Comparison of ENCODE assay signal across 8 cellular contexts in the genomic region with DNA sequence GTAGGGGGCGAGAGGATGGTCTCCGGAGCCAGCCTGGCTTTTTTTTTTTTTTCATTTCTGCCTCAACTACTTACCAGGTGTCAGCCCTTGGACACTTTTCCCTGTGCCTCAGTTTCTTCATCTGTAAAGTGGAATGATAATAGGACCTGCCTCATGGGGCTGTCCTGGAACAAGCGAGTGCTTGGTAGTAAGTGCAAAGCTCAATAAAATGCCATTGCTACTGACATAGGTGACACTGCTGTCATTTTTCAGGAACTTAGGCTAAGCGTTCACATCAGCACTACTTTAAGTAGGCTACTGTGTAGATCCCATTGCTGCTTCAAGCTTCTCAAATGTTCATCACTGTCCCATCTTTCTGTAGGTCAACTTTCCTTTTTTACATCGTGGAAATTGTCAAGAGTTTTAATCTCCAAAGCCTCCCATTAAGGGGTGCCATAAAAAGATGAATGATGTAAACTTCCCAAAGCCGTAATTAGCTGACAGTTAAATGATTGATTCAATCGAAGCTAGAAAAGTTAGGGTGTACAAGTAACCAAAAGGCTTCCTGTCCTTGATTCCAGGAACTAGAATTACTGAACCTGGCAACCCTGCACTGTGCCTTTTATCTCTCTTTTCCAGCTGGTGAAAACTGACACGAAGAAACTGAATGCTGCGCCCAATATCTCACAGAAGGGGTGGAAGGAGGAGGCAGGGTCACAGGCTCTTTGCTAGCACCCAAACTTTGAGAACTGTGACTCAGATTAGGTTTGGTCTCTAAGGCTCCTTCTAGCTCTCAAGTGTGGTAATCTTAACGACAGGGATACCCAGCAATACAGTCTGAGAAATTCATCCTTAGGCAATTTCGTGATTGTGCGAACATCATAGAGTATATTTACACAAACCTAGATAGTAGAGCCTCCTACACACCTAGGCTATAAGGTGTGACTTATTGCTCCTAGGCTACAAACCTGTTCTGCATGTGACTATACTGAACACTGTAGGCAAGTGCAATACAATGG. TPM values are rescaled to one million over a fixed set of nuclear protein-coding genes. Genes with fewer than 3 reads are reported as not detected.
A peak's percentile ranks its signal among the peaks of the same experiment; 100 is the strongest.
DNase-seq lines count a peak whose midpoint lies in the region; ATAC-seq and TF ChIP-seq lines count a peak whose summit lies in the region.

No MANE protein-coding gene starts in this region.

- peak overlapping the region; percentile 75 for H3K27ac Mint-ChIP-seq in HFFc6

- H3K4me3 Mint-ChIP-seq in HFFc6 = peak overlapping the region; percentile 88

- H3K36me3 Mint-ChIP-seq in HFFc6 (ENCODE audit: low read depth) = no peaks in the 10 kb centered on the region

- no peak for TF ChIP-seq CTCF in BE2C (IDR thresholded peaks at IDR 0.05; ENCODE audit: low read depth, low read length)
- TF ChIP-seq CTCF in HFFc6 (IDR thresholded peaks at IDR 0.05) = no peak
- no peak for TF ChIP-seq CTCF in WI38 (IDR thresholded peaks at IDR 0.05; ENCODE audit: low read depth, low read length)
- TF ChIP-seq CTCF in gastroesophageal sphincter (IDR thresholded peaks at IDR 0.05) = no peak
- TF ChIP-seq CTCF in psoas muscle (IDR thresholded peaks at IDR 0.05) = no peak

- intact Hi-C loops in psoas muscle (cut with DNase I) = loop anchor here in 1 of 2 donors (5.0 kb wide), 3 partner anchors 70 to 130 kb away; partner anchors contain the start of gene ECHDC3

- WGBS in gastroesophageal sphincter (ENCODE audit: low coverage in 1 of 2), 2 donors = 7 to 9% methylated on average over 9 of the region's 12 CpGs
- 14 to 19% (median 19%) methylated on average over 12 of the region's 12 CpGs for WGBS in psoas muscle, 3 donors

- H3K27me3 ChIP-seq in BE2C (no peaks in the 10 kb centered on the region), gastroesophageal sphincter (no peaks in the 10 kb centered on the region), psoas muscle (ENCODE audit: insufficient read depth in 3 of 3, low read length in 2 of 3) (no peaks in the 10 kb centered on the region)

- ATAC-seq in gastroesophageal sphincter (no peak), psoas muscle (peak in 2 of 4 donors; percentile 3 to 12), GM21381 (IDR thresholded peaks at IDR 0.05; ENCODE audit: unreplicated experiment) (no peak), HG03378 (IDR thresholded peaks at IDR 0.05; ENCODE audit: unreplicated experiment) (no peak)

- DNase-seq in BE2C (no peak), HFFc6 (no peak), psoas muscle (no peak), EL (no peak)

- peaks cover 56% of the 10 kb centered on the region for H3K4me1 Mint-ChIP-seq in HFFc6 (ENCODE audit: low read depth)

- H3K4me1 ChIP-seq in BE2C = no peaks in the 10 kb centered on the region
- peaks cover 0 to 24% (median 5%) of the 10 kb centered on the region in 3 donors for H3K4me1 ChIP-seq in gastroesophageal sphincter
- peaks cover 10% of the 10 kb centered on the region for H3K4me1 ChIP-seq in psoas muscle

- H3K27me3 Mint-ChIP-seq in HFFc6 (ENCODE audit: insufficient read depth) = no peaks in the 10 kb centered on the region

- TF ChIP-seq EP300 in gastroesophageal sphincter (IDR thresholded peaks at IDR 0.05) = no peak

- peak overlapping the region; percentile 89 for H3K4me3 ChIP-seq in BE2C (ENCODE audit: low read depth, low read length)
- peak overlapping the region; percentile 92 for H3K4me3 ChIP-seq in WI38 (ENCODE audit: low read depth, low read length)
- H3K4me3 ChIP-seq in gastroesophageal sphincter = peak overlapping the region; percentile 66 to 98
- peak overlapping the region; percentile 87 for H3K4me3 ChIP-seq in psoas muscle

- H3K36me3 ChIP-seq in BE2C = no peaks in the 10 kb centered on the region; the same call in 1 of the 2 replicates
- no peaks in the 10 kb centered on the region for H3K36me3 ChIP-seq in gastroesophageal sphincter
- H3K36me3 ChIP-seq in psoas muscle (ENCODE audit: insufficient read depth in 1 of 2, low read depth in 1 of 2) = no peaks in the 10 kb centered on the region

- H3K9me3 ChIP-seq in BE2C = no peaks in the 10 kb centered on the region
- H3K9me3 ChIP-seq in gastroesophageal sphincter = no peaks in the 10 kb centered on the region
- peaks cover 3% of the 10 kb centered on the region for H3K9me3 ChIP-seq in psoas muscle

- TF ChIP-seq POLR2A in gastroesophageal sphincter (IDR thresholded peaks at IDR 0.05) = no peak

- peak overlapping the region; percentile 13 to 93 (median 90) for H3K27ac ChIP-seq in gastroesophageal sphincter
- peak overlapping the region; percentile 69 for H3K27ac ChIP-seq in psoas muscle

- H3K9me3 Mint-ChIP-seq in HFFc6 = no peaks in the 10 kb centered on the region

RNA-seq across cellular contexts. Expression of gene USP6NL, which starts 0.9 kb away (rescaled TPM):
- 6.4 TPM for polyA plus RNA-seq in BE2C (2012; ENCODE audit: insufficient read depth, insufficient read length, low read depth)
- 10 to 100 TPM in 5 of 6 experiments, 1 to 10 TPM in 1; 9.8 to 13.3 (median 11.8) TPM for total RNA-seq in HFFc6 (2021; fragmentation: NEBNext Ultra II Directional; extraction: Animal tissue kit (Norgen Biotek cat#: 25700))
- total RNA-seq in gastroesophageal sphincter (10 to 100 TPM in 3 of 4 donors, 1 to 10 TPM in 1; 9.0 to 14.7 (median 12.5) TPM), psoas muscle (1 to 10 TPM; 2.8 to 5.4 (median 3.6) TPM)
- 1 to 10 TPM; 1.8 to 4.5 (median 2.4) TPM for polyA plus RNA-seq in psoas muscle
